In genomic region chr14:92507174-92507768, GRCh38 we compare ENCODE assay signal across 1 cellular context.
TF ChIP-seq lines count a peak whose summit lies in the region.

No MANE protein-coding gene starts in this region.

TF ChIP-seq in HepG2, 621 proteins besides CTCF, POLR2A, EP300 and RAD21 (continued from another document):
- TF ChIP-seq ZNF121 (CRISPR knock-in tag; IDR thresholded peaks at IDR 0.05): no peak
